ENCODE assay signal across 20 cellular contexts in genomic region chr10:123847686-123848432, GRCh38. TPM values are rescaled to one million over a fixed set of nuclear protein-coding genes. Genes with fewer than 3 reads are reported as not detected.
DNase-seq lines count a peak whose midpoint lies in the region; ATAC-seq and TF ChIP-seq lines count a peak whose summit lies in the region.
"Had no signal": no experiment of that assay in that cellular context is flagged by ENCODE, and none has a peak within 500 bp of the region (broad histone marks: within the 10 kb centered on the region; RNA-seq: fewer than 3 reads in every experiment).

No MANE protein-coding gene starts in this region.

- no peak overlapping the region for H2BK12ac ChIP-seq in mesenchymal stem cell (ENCODE audit: low read length in 2 of 2)

- peaks cover 11% of the 10 kb centered on the region for H3K9me3 ChIP-seq in mesenchymal stem cell (ENCODE audit: control insufficient read depth, low read length)
- H3K9me3 ChIP-seq: HAP-1 had no signal

- no peak overlapping the region for H4K8ac ChIP-seq in mesenchymal stem cell (ENCODE audit: low read length)

- ATAC-seq in GM18870 (IDR thresholded peaks at IDR 0.05; ENCODE audit: unreplicated experiment) = no peak
- ATAC-seq in HG03196 (IDR thresholded peaks at IDR 0.05; ENCODE audit: unreplicated experiment) = no peak
- ATAC-seq: activated naive CD4-positive, alpha-beta T cell treated with anti-CD3 and anti-CD28 coated beads, Interleukin-2, amount 50 U/mL, for 72 hours had no signal

- H3K27me3 Mint-ChIP-seq in immature natural killer cell (ENCODE audit: low read depth in 3 of 3) = peaks cover 6 to 10% (median 9%) of the 10 kb centered on the region in 3 donors

- no peaks in the 10 kb centered on the region for H3K4me1 ChIP-seq in mesenchymal stem cell (ENCODE audit: control insufficient read depth, insufficient read depth, low read depth, low read length)
- H3K4me1 ChIP-seq: HAP-1 had no signal

- DNase-seq in AG10803 (ENCODE audit: low read depth) (peak; percentile 73), LoVo (ENCODE audit: low spot score) (peak; percentile 64), dedifferentiated amniotic fluid mesenchymal stem cell (ENCODE audit: extremely low spot score) (peak; percentile 68), mesenchymal stem cell (no peak), immature natural killer cell (no peak), OCI-M1 (lab: John Stamatoyannopoulos, UW) (no peak)
- DNase-seq: activated CD4-positive, alpha-beta T cell treated with anti-CD3 and anti-CD28 coated beads for 1 hour; cerebellar nuclear complex; erythroblast; KG1; NCI-H1694 treated with DMSO at 0.1 percent for 48 hours; NCI-H510A treated with DMSO at 0.1 percent for 48 hours; RPMI8226; stimulated activated naive CD4-positive, alpha-beta T cell treated with Interleukin-2 at 50 U/mL for 16 hours had no signal

- H3K4ac ChIP-seq in mesenchymal stem cell (ENCODE audit: low read depth in 1 of 2, low read length in 2 of 2) = no peak overlapping the region

- peaks cover 0 to 2% of the 10 kb centered on the region in 2 donors for H3K4me1 Mint-ChIP-seq in immature natural killer cell

- no peak overlapping the region for H2BK120ac ChIP-seq in mesenchymal stem cell (ENCODE audit: low read depth, low read length)

- no peak overlapping the region for H4K91ac ChIP-seq in mesenchymal stem cell (ENCODE audit: low read length)

- no peaks in the 10 kb centered on the region for H3K27me3 ChIP-seq in mesenchymal stem cell (ENCODE audit: control insufficient read depth in 1 of 2, insufficient read depth in 1 of 2, low read length in 2 of 2)

- H3K79me1 ChIP-seq in mesenchymal stem cell (replicated peaks; ENCODE audit: low read length, poor library complexity, severe bottlenecking) = no peaks in the 10 kb centered on the region

- H3K27ac ChIP-seq in mesenchymal stem cell (ENCODE audit: low read length, poor library complexity, severe bottlenecking) = no peak overlapping the region

- peak overlapping the region; percentile 28 for H3K9ac ChIP-seq in mesenchymal stem cell (ENCODE audit: low read length)

- no peak overlapping the region for H3K27ac Mint-ChIP-seq in immature natural killer cell
- H3K27ac Mint-ChIP-seq: activated naive CD4-positive, alpha-beta T cell treated with anti-CD3 and anti-CD28 coated beads, Interleukin-2, amount 50 U/mL, for 72 hours; mesothelial cell of epicardium had no signal

- H3K4me3 Mint-ChIP-seq in immature natural killer cell = no peak overlapping the region
- H3K4me3 Mint-ChIP-seq: mesothelial cell of epicardium had no signal

- no peak overlapping the region for H3K4me2 ChIP-seq in mesenchymal stem cell (ENCODE audit: low read length, poor library complexity, severe bottlenecking)

- no peak overlapping the region for H2AK5ac ChIP-seq in mesenchymal stem cell (ENCODE audit: low read length, severe bottlenecking)

- WGBS in mesenchymal stem cell = 51% methylated on average over 4 of the region's 5 CpGs

- no peak overlapping the region for H3K18ac ChIP-seq in mesenchymal stem cell (ENCODE audit: low read depth in 1 of 2, low read length in 2 of 2)

- no peak overlapping the region for H2AFZ ChIP-seq in mesenchymal stem cell (ENCODE audit: low read depth, low read length)

- no peak overlapping the region for H2BK5ac ChIP-seq in mesenchymal stem cell (ENCODE audit: low read depth, low read length, poor library complexity, severe bottlenecking)

- no peaks in the 10 kb centered on the region for H3K36me3 ChIP-seq in mesenchymal stem cell (ENCODE audit: control insufficient read depth in 1 of 2, insufficient read depth in 2 of 2, low read depth in 1 of 2, low read length in 2 of 2)
- H3K36me3 ChIP-seq: HAP-1 had no signal

- TF ChIP-seq CTCF in AG10803 (conservative IDR thresholded peaks at IDR 0.05; ENCODE audit: low read length) = no peak

- no peak overlapping the region for H3K4me3 ChIP-seq in AG10803 (ENCODE audit: low read length)
- peak overlapping the region in 1 of 2 experiments; percentile 2 for H3K4me3 ChIP-seq in mesenchymal stem cell (ENCODE audit: insufficient read depth in 1 of 2, low read depth in 1 of 2, low read length in 2 of 2)
- H3K4me3 ChIP-seq: HAP-1, skin epidermis had no signal

- H3K36me3 Mint-ChIP-seq in immature natural killer cell = no peaks in the 10 kb centered on the region
- H3K36me3 Mint-ChIP-seq: activated naive CD4-positive, alpha-beta T cell treated with anti-CD3 and anti-CD28 coated beads, Interleukin-2, amount 50 U/mL, for 72 hours; mesothelial cell of epicardium had no signal

- H3K9me3 Mint-ChIP-seq in immature natural killer cell = no peaks in the 10 kb centered on the region

- no peak overlapping the region for H3K14ac ChIP-seq in mesenchymal stem cell (ENCODE audit: low read length in 2 of 2)

- no peak overlapping the region for H2BK15ac ChIP-seq in mesenchymal stem cell (ENCODE audit: low read depth, poor library complexity, severe bottlenecking)

- no peak overlapping the region for H3K23ac ChIP-seq in mesenchymal stem cell (ENCODE audit: low read length in 2 of 2)

RNA-seq across cellular contexts. Expression of gene CPXM2, which starts 43.7 kb away (rescaled TPM):
- polyA plus RNA-seq in mesenchymal stem cell (2013, experiment 1 of 2) = not detected
- polyA plus RNA-seq in mesenchymal stem cell (2013, experiment 2 of 2) = 0.01 TPM
- polyA plus RNA-seq in immature natural killer cell = not detected

Comparison
In these comparisons a context has a peak if more than half of its experiments do, and no peak if none do; other contexts are left out.
1. DNase-seq: peak in AG10803 (single experiment), LoVo (single experiment) and dedifferentiated amniotic fluid mesenchymal stem cell (single experiment); none in mesenchymal stem cell (single experiment), immature natural killer cell (0 of 3) and OCI-M1 (single experiment).